In the genomic region with DNA sequence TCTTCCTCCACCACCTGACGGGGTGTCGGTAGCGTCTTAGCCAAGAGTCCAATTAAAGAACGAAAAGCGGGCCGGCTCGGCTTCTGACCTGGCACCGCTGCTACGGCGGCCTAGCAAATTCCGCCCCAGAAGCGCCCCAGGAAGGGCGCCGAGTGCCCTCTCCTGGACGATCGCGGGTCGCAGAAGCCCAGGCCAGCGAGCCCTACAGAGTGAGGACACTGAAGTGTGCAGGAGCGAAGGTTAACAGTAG, we compare ENCODE assay signal across 6 cellular contexts. TPM values are rescaled to one million over a fixed set of nuclear protein-coding genes. Genes with fewer than 3 reads are reported as not detected.
DNase-seq lines count a peak whose midpoint lies in the region; ATAC-seq and TF ChIP-seq lines count a peak whose summit lies in the region.

No MANE protein-coding gene starts in this region.

- POLR2A ChIA-PET in activated CD4-positive, alpha-beta T cell treated with anti-CD3 and anti-CD28 coated beads for 36 hours (lab: Charles Lee) = no interaction called here
- POLR2A ChIA-PET in WTC11 (lab: Charles Lee) = no interaction called here

- H3K9ac ChIP-seq in liver (ENCODE audit: low read depth in 1 of 2, low read length in 2 of 2) = peak overlapping the region in 1 of 2 donors; percentile 84

- peaks cover 12 to 34% (median 25%) of the 10 kb centered on the region in 4 donors for H3K4me1 ChIP-seq in liver (ENCODE audit: control insufficient read depth in 4 of 4, insufficient read depth in 4 of 4, low read length in 3 of 4)

- H3K4me3 Mint-ChIP-seq in activated CD4-positive, alpha-beta T cell treated with anti-CD3 and anti-CD28 coated beads for 36 hours = peak overlapping the region; percentile 97
- H3K4me3 Mint-ChIP-seq in WTC11 = peak overlapping the region; percentile 83

- H3K4me3 ChIP-seq in liver (ENCODE audit: low read depth in 1 of 3, low read length in 3 of 3) = peak overlapping the region; percentile 65 to 91 (median 90)

- H3K27me3 ChIP-seq in liver (ENCODE audit: control insufficient read depth in 4 of 4, insufficient read depth in 4 of 4, low read length in 3 of 4) = no peaks in the 10 kb centered on the region

- no peaks in the 10 kb centered on the region for H3K27me3 Mint-ChIP-seq in activated CD4-positive, alpha-beta T cell treated with anti-CD3 and anti-CD28 coated beads for 36 hours
- H3K27me3 Mint-ChIP-seq in WTC11 (ENCODE audit: low read depth) = no peaks in the 10 kb centered on the region

- TF ChIP-seq CTCF in WTC11 (IDR thresholded peaks at IDR 0.05) = no peak
- TF ChIP-seq CTCF in liver (IDR thresholded peaks at IDR 0.05; ENCODE audit: low read depth, low read length, missing input control) = no peak

- ATAC-seq in activated CD4-positive, alpha-beta T cell treated with anti-CD3 and anti-CD28 coated beads for 36 hours = no peak
- peak; percentile 74 for ATAC-seq in WTC11
- no peak for ATAC-seq in HG02970 (IDR thresholded peaks at IDR 0.05; ENCODE audit: low FRiP score, unreplicated experiment)

- peaks cover 42% of the 10 kb centered on the region for H3K4me1 Mint-ChIP-seq in activated CD4-positive, alpha-beta T cell treated with anti-CD3 and anti-CD28 coated beads for 36 hours
- H3K4me1 Mint-ChIP-seq in WTC11 = peaks cover 40% of the 10 kb centered on the region

- TF ChIP-seq RAD21 in liver (IDR thresholded peaks at IDR 0.05) = no peak

- no peak for DNase-seq in activated CD4-positive, alpha-beta T cell treated with anti-CD3 and anti-CD28 coated beads for 36 hours
- no peak for DNase-seq in activated CD4-positive, alpha-beta T cell treated with anti-CD3 and anti-CD28 coated beads, Interleukin-2, amount 50 U/mL, for 4 hours
- DNase-seq in WTC11 (ENCODE audit: low spot score) (no peak), NCI-H1436 (lab: John Stamatoyannopoulos, UW) (no peak)

- peak overlapping the region; percentile 75 to 86 for H3K27ac ChIP-seq in liver (ENCODE audit: low read depth in 1 of 2, low read length in 2 of 2)

- CTCF ChIA-PET in activated CD4-positive, alpha-beta T cell treated with anti-CD3 and anti-CD28 coated beads for 36 hours (lab: Charles Lee) = interaction anchor here (8.6 kb wide), 1 partner anchor 21 kb away, joined by 106 read pairs; no protein-coding TSS in a partner anchor
- CTCF ChIA-PET in WTC11 (lab: Charles Lee) = interaction anchor here (2.7 kb wide), 1 partner anchor 68 kb away, joined by 8 read pairs; no protein-coding TSS in a partner anchor

- intact Hi-C loops in activated CD4-positive, alpha-beta T cell treated with anti-CD3 and anti-CD28 coated beads for 36 hours (cut with DNase I, micrococcal nuclease) = loop anchor here (2.0 to 10.0 kb wide), 3 partner anchors 14 to 398 kb away; partner anchors contain the start of genes ALKBH6 (in 1 of the 2), OVOL3 (in 1 of the 2), POLR2I (in 1 of the 2) and TBCB (in 1 of the 2)

- H3K36me3 Mint-ChIP-seq in activated CD4-positive, alpha-beta T cell treated with anti-CD3 and anti-CD28 coated beads for 36 hours (ENCODE audit: low read depth) = peaks cover 59% of the 10 kb centered on the region
- peaks cover 3% of the 10 kb centered on the region for H3K36me3 Mint-ChIP-seq in WTC11

- H3K27ac Mint-ChIP-seq in activated CD4-positive, alpha-beta T cell treated with anti-CD3 and anti-CD28 coated beads for 36 hours = peak overlapping the region; percentile 90
- H3K27ac Mint-ChIP-seq in WTC11 = peak overlapping the region; percentile 97

- H3K9me3 ChIP-seq in liver (ENCODE audit: control insufficient read depth in 4 of 4, low read length in 3 of 4) = no peaks in the 10 kb centered on the region

- under 1% methylated on average over 20 of the region's 20 CpGs for WGBS in liver

- peaks cover 2 to 10% (median 7%) of the 10 kb centered on the region in 4 donors for H3K36me3 ChIP-seq in liver (ENCODE audit: control insufficient read depth in 4 of 4, insufficient read depth in 3 of 4, low read depth in 1 of 4, low read length in 3 of 4)

- no peaks in the 10 kb centered on the region for H3K9me3 Mint-ChIP-seq in activated CD4-positive, alpha-beta T cell treated with anti-CD3 and anti-CD28 coated beads for 36 hours (ENCODE audit: low read depth)
- no peaks in the 10 kb centered on the region for H3K9me3 Mint-ChIP-seq in WTC11

TF ChIP-seq in WTC11, 78 proteins besides CTCF, POLR2A, EP300 and RAD21 (continues in another document):
- TF ChIP-seq MAX (CRISPR knock-in tag; IDR thresholded peaks at IDR 0.05) = peak; percentile 39; the same call in 1 of the 2 replicates
- TF ChIP-seq, protein P1, sequence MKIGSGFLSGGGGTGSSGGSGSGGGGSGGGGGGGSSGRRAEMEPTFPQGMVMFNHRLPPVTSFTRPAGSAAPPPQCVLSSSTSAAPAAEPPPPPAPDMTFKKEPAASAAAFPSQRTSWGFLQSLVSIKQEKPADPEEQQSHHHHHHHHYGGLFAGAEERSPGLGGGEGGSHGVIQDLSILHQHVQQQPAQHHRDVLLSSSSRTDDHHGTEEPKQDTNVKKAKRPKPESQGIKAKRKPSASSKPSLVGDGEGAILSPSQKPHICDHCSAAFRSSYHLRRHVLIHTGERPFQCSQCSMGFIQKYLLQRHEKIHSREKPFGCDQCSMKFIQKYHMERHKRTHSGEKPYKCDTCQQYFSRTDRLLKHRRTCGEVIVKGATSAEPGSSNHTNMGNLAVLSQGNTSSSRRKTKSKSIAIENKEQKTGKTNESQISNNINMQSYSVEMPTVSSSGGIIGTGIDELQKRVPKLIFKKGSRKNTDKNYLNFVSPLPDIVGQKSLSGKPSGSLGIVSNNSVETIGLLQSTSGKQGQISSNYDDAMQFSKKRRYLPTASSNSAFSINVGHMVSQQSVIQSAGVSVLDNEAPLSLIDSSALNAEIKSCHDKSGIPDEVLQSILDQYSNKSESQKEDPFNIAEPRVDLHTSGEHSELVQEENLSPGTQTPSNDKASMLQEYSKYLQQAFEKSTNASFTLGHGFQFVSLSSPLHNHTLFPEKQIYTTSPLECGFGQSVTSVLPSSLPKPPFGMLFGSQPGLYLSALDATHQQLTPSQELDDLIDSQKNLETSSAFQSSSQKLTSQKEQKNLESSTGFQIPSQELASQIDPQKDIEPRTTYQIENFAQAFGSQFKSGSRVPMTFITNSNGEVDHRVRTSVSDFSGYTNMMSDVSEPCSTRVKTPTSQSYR (CRISPR knock-in tag; IDR thresholded peaks at IDR 0.05) = no peak

TF ChIP-seq in liver, 16 proteins besides CTCF, POLR2A, EP300 and RAD21 (continues in another document):
- TF ChIP-seq, protein P2, sequence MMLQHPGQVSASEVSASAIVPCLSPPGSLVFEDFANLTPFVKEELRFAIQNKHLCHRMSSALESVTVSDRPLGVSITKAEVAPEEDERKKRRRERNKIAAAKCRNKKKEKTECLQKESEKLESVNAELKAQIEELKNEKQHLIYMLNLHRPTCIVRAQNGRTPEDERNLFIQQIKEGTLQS (IDR thresholded peaks at IDR 0.05) = no peak
- TF ChIP-seq FOXA2 (IDR thresholded peaks at IDR 0.05) (no peak), TAF1 (conservative IDR thresholded peaks at IDR 0.05) (no peak), SP1 (IDR thresholded peaks at IDR 0.05) (no peak), HNF4G (IDR thresholded peaks at IDR 0.05) (no peak), YY1 (IDR thresholded peaks at IDR 0.05) (peak; percentile 53), MAX (IDR thresholded peaks at IDR 0.05) (peak; percentile 49), JUND (IDR thresholded peaks at IDR 0.05) (no peak), RXRA (IDR thresholded peaks at IDR 0.05) (peak in 1 of 2 donors; percentile 19), GABPA (IDR thresholded peaks at IDR 0.05 in 1 of 2, conservative IDR thresholded peaks at IDR 0.05 in 1 of 2) (no peak), NR2F2 (IDR thresholded peaks at IDR 0.05) (peak; percentile 12), EGR1 (IDR thresholded peaks at IDR 0.05; ENCODE audit: low read depth in 2 of 2) (no peak)
- TF ChIP-seq, protein P3, sequence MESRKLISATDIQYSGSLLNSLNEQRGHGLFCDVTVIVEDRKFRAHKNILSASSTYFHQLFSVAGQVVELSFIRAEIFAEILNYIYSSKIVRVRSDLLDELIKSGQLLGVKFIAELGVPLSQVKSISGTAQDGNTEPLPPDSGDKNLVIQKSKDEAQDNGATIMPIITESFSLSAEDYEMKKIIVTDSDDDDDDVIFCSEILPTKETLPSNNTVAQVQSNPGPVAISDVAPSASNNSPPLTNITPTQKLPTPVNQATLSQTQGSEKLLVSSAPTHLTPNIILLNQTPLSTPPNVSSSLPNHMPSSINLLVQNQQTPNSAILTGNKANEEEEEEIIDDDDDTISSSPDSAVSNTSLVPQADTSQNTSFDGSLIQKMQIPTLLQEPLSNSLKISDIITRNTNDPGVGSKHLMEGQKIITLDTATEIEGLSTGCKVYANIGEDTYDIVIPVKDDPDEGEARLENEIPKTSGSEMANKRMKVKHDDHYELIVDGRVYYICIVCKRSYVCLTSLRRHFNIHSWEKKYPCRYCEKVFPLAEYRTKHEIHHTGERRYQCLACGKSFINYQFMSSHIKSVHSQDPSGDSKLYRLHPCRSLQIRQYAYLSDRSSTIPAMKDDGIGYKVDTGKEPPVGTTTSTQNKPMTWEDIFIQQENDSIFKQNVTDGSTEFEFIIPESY (IDR thresholded peaks at IDR 0.05) = no peak

RNA-seq across cellular contexts. Expression of gene KMT2B, which starts 1.1 kb away (rescaled TPM):
- 10 to 100 TPM; 48.6 to 49.4 TPM for total RNA-seq in activated CD4-positive, alpha-beta T cell treated with anti-CD3 and anti-CD28 coated beads for 36 hours
- total RNA-seq in WTC11 (2021) (53.6 to 66.6 TPM (median 58.1 TPM) in 3 replicates), liver (10 to 100 TPM in 1 of 2 donors, 1 to 10 TPM in 1; 6.3 to 12.1 TPM)
- 10 to 100 TPM in 1 of 2 donors, 1 to 10 TPM in 1; 3.7 to 10.3 TPM for polyA plus RNA-seq in liver

RNA-seq across cellular contexts. Expression of gene ZBTB32, which starts 12.3 kb away (rescaled TPM):
- 100 to 1,000 TPM; 232 to 265 TPM for total RNA-seq in activated CD4-positive, alpha-beta T cell treated with anti-CD3 and anti-CD28 coated beads for 36 hours
- total RNA-seq in WTC11 (2021) (0.11 to 0.34 TPM (median 0.18 TPM) in 3 replicates), liver (not detected)
- polyA plus RNA-seq in liver = under 1 TPM in 1 of 2 donors, not detected in 1; 0.47 TPM

RNA-seq across cellular contexts. Expression of gene IGFLR1, which starts 25.6 kb away (rescaled TPM):
- total RNA-seq in activated CD4-positive, alpha-beta T cell treated with anti-CD3 and anti-CD28 coated beads for 36 hours = 10 to 100 TPM; 71.4 to 80.2 TPM
- total RNA-seq in WTC11 (2021) = 9.9 to 12.7 TPM (median 12.3 TPM) in 3 replicates
- 10 to 100 TPM in 1 of 2 donors, 1 to 10 TPM in 1; 7.0 to 11.2 TPM for total RNA-seq in liver
- polyA plus RNA-seq in liver = 10 to 100 TPM; 51.1 to 59.7 TPM

RNA-seq across cellular contexts. Expression of gene U2AF1L4, which starts 28.6 kb away (rescaled TPM):
- 10 to 100 TPM; 31.6 to 37.5 TPM for total RNA-seq in activated CD4-positive, alpha-beta T cell treated with anti-CD3 and anti-CD28 coated beads for 36 hours
- 19.7 to 20.9 TPM (median 20.8 TPM) in 3 replicates for total RNA-seq in WTC11 (2021)
- total RNA-seq in liver = 10 to 100 TPM in 1 of 2 donors, 1 to 10 TPM in 1; 4.5 to 14.8 TPM
- polyA plus RNA-seq in liver = 10 to 100 TPM; 12.0 to 36.5 TPM

RNA-seq across cellular contexts. Expression of gene PSENEN, which starts 28.8 kb away (rescaled TPM):
- total RNA-seq in activated CD4-positive, alpha-beta T cell treated with anti-CD3 and anti-CD28 coated beads for 36 hours = 10 to 100 TPM; 36.0 to 37.9 TPM
- total RNA-seq in WTC11 (2021) (80.3 to 85.3 TPM (median 84.0 TPM) in 3 replicates), liver (1 to 10 TPM; 7.4 to 7.7 TPM)
- polyA plus RNA-seq in liver = 10 to 100 TPM; 33.8 to 58.1 TPM

Comparison
In these comparisons a context has a peak if more than half of its experiments do, and no peak if none do; other contexts are left out.
1. RNA of gene ZBTB32, which starts 12.3 kb away (total RNA-seq): 232 to 265 TPM in activated CD4-positive, alpha-beta T cell treated with anti-CD3 and anti-CD28 coated beads for 36 hours; 0.11 to 0.34 TPM in WTC11 and not detected in liver; every median in the first group is over 100 times any median in the second.